Comparison of ENCODE assay signal across 19 cellular contexts in the genomic region with DNA sequence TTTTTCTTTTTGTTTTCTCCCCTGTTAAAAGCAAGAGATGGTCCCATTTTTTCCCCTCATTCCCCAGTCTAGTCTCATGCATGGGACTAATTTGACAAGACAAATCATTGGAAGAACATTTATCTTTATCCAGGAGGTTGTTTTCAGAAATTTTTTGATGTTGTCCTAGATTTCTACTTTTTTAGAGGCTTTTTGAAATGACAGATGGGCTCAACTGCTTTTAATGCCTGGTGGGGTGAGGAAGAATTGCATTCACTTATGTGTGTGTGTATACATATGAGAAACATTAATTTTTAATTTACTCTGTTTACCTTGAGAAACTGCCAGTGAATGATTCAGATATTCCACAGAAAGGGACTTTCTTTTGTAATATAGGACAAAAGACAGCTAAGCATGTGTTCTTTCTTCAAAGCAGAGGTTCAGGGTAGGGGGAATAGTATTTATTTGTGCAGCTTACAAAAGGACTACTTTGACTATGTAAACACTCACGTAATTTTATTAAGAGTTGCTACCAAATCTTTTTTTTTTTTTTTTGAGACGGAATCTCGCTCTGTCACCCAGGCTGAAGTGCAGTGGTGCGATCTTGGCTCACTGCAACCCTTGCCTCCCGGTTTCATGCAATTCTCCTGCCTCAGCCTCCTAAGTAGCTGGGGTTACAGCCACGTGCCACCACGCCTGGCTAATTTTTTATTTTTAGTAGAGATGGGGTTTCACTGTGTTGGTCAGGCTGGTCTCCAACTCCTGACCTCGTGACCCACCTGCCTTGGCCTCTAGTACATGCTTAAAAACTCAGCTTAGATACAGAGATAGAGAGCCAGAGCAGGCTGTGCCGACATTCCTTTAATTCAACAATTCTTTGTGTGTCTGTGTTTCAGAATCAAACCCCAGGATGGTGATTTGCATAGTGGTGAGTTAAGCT.
DNase-seq lines count a peak whose midpoint lies in the region; ATAC-seq and TF ChIP-seq lines count a peak whose summit lies in the region.
"Had no signal": no experiment of that assay in that cellular context is flagged by ENCODE, and none has a peak within 500 bp of the region (broad histone marks: within the 10 kb centered on the region; RNA-seq: fewer than 3 reads in every experiment).

No MANE protein-coding gene starts in this region.

- H3K4me3 Mint-ChIP-seq in glutamatergic neuron (ENCODE audit: unreplicated experiment) = no peak overlapping the region
- H3K4me3 Mint-ChIP-seq in activated CD4-positive, alpha-beta T cell treated with anti-CD3 and anti-CD28 coated beads for 36 hours = no peak overlapping the region
- H3K4me3 Mint-ChIP-seq: activated CD4-positive, alpha-beta memory T cell treated with anti-CD3 and anti-CD28 coated beads, Interleukin-2, amount 10 ng/mL, durations not matched to agents 7 days and 5 days; activated T-cell treated with anti-CD3 and anti-CD28 coated beads, Interleukin-2, amount 50 U/mL, for 24 hours; naive B cell; T-cell had no signal

- TF ChIP-seq CTCF in mammary epithelial cell (conservative IDR thresholded peaks at IDR 0.05 in 1 of 2, IDR thresholded peaks at IDR 0.05 in 1 of 2; ENCODE audit: extremely low read depth in 1 of 2, insufficient read depth in 1 of 2, low read depth in 1 of 2, low read length in 2 of 2) = peak in 1 of 2 donors; percentile 9
- TF ChIP-seq CTCF in glutamatergic neuron (IDR thresholded peaks at IDR 0.05; ENCODE audit: partially characterized antibody, unreplicated experiment) = peak; percentile 26

- H3K27me3 Mint-ChIP-seq in glutamatergic neuron (ENCODE audit: unreplicated experiment) = peaks cover 1% of the 10 kb centered on the region
- no peaks in the 10 kb centered on the region for H3K27me3 Mint-ChIP-seq in activated CD4-positive, alpha-beta T cell treated with anti-CD3 and anti-CD28 coated beads for 36 hours
- H3K27me3 Mint-ChIP-seq: activated CD4-positive, alpha-beta memory T cell treated with anti-CD3 and anti-CD28 coated beads, Interleukin-2, amount 10 ng/mL, durations not matched to agents 7 days and 5 days; activated T-cell treated with anti-CD3 and anti-CD28 coated beads, Interleukin-2, amount 50 U/mL, for 24 hours; naive B cell; T-cell had no signal

- intact Hi-C loops in mammary epithelial cell (cut with micrococcal nuclease) = loop anchor here (10.0 kb wide), 1 partner anchor 297 kb away; no protein-coding TSS in a partner anchor
- intact Hi-C loops in activated CD4-positive, alpha-beta T cell treated with anti-CD3 and anti-CD28 coated beads for 36 hours (cut with DNase I, micrococcal nuclease) = no loop called here

- H2AFZ ChIP-seq in mammary epithelial cell (ENCODE audit: low read depth, low read length) = no peak overlapping the region

- no peak overlapping the region for H3K27ac Mint-ChIP-seq in glutamatergic neuron (ENCODE audit: unreplicated experiment)
- H3K27ac Mint-ChIP-seq in activated CD4-positive, alpha-beta T cell treated with anti-CD3 and anti-CD28 coated beads for 36 hours = no peak overlapping the region
- H3K27ac Mint-ChIP-seq: activated CD4-positive, alpha-beta memory T cell treated with anti-CD3 and anti-CD28 coated beads, Interleukin-2, amount 10 ng/mL, durations not matched to agents 7 days and 5 days; activated naive CD4-positive, alpha-beta T cell treated with anti-CD3 and anti-CD28 coated beads, Interleukin-2, amount 50 U/mL, for 72 hours; activated T-cell treated with anti-CD3 and anti-CD28 coated beads, Interleukin-2, amount 50 U/mL, for 24 hours; naive B cell; T-cell had no signal

- in situ Hi-C loops in mammary epithelial cell (cut with MboI; ENCODE audit: low sequenced_read_pairs in 2 of 2) = no loop called here

- POLR2A ChIA-PET in activated CD4-positive, alpha-beta T cell treated with anti-CD3 and anti-CD28 coated beads for 36 hours (lab: Charles Lee) = no interaction called here

- CTCF ChIA-PET in mammary epithelial cell (lab: Charles Lee; ENCODE audit: low non-redundant PET) = no interaction called here
- CTCF ChIA-PET in activated CD4-positive, alpha-beta T cell treated with anti-CD3 and anti-CD28 coated beads for 36 hours (lab: Charles Lee) = no interaction called here

- H3K4me1 Mint-ChIP-seq in glutamatergic neuron (ENCODE audit: low read depth, unreplicated experiment) = peaks cover 3% of the 10 kb centered on the region
- H3K4me1 Mint-ChIP-seq in activated CD4-positive, alpha-beta T cell treated with anti-CD3 and anti-CD28 coated beads for 36 hours = no peaks in the 10 kb centered on the region
- H3K4me1 Mint-ChIP-seq: activated CD4-positive, alpha-beta memory T cell treated with anti-CD3 and anti-CD28 coated beads, Interleukin-2, amount 10 ng/mL, durations not matched to agents 7 days and 5 days; naive B cell; T-cell had no signal

- H3K9ac ChIP-seq in mammary epithelial cell (ENCODE audit: insufficient read depth, low read length) = no peak overlapping the region
- H3K9ac ChIP-seq: KMS-11 had no signal

- ATAC-seq in activated CD4-positive, alpha-beta T cell treated with anti-CD3 and anti-CD28 coated beads for 36 hours = no peak
- ATAC-seq in GM19395 (IDR thresholded peaks at IDR 0.05; ENCODE audit: unreplicated experiment) = no peak
- ATAC-seq: activated naive CD4-positive, alpha-beta T cell treated with anti-CD3 and anti-CD28 coated beads, Interleukin-2, amount 50 U/mL, for 72 hours; T-cell; upper lobe of right lung had no signal

- peaks cover 16% of the 10 kb centered on the region for H3K4me1 ChIP-seq in mammary epithelial cell (ENCODE audit: insufficient read depth, low read length)
- H3K4me1 ChIP-seq: BE2C, upper lobe of right lung had no signal

- H3K27ac ChIP-seq in mammary epithelial cell (ENCODE audit: insufficient read depth, low read depth, low read length) = no peak overlapping the region
- H3K27ac ChIP-seq: KMS-11, upper lobe of right lung, VCaP had no signal

- no peaks in the 10 kb centered on the region for H3K9me3 ChIP-seq in mammary epithelial cell (replicated peaks; ENCODE audit: insufficient read depth, low read length)
- H3K9me3 ChIP-seq: BE2C, upper lobe of right lung had no signal

- dilution Hi-C loops in mammary epithelial cell (cut with HindIII; ENCODE audit: low sequenced_read_pairs) = no loop called here

- H3K9me3 Mint-ChIP-seq in glutamatergic neuron (ENCODE audit: unreplicated experiment) = no peaks in the 10 kb centered on the region
- H3K9me3 Mint-ChIP-seq in activated CD4-positive, alpha-beta T cell treated with anti-CD3 and anti-CD28 coated beads for 36 hours (ENCODE audit: low read depth) = no peaks in the 10 kb centered on the region
- H3K9me3 Mint-ChIP-seq: activated CD4-positive, alpha-beta memory T cell treated with anti-CD3 and anti-CD28 coated beads, Interleukin-2, amount 10 ng/mL, durations not matched to agents 7 days and 5 days; T-cell had no signal

- H3K4me2 ChIP-seq in mammary epithelial cell (ENCODE audit: insufficient read depth, low read depth, low read length) = no peak overlapping the region
- H3K4me2 ChIP-seq: KMS-11 had no signal

- no peaks in the 10 kb centered on the region for H3K27me3 ChIP-seq in mammary epithelial cell (ENCODE audit: insufficient read depth, low read length)
- H3K27me3 ChIP-seq: BE2C, upper lobe of right lung had no signal

- no peaks in the 10 kb centered on the region for H3K36me3 Mint-ChIP-seq in glutamatergic neuron (ENCODE audit: unreplicated experiment)
- H3K36me3 Mint-ChIP-seq in activated CD4-positive, alpha-beta T cell treated with anti-CD3 and anti-CD28 coated beads for 36 hours (ENCODE audit: low read depth) = no peaks in the 10 kb centered on the region
- H3K36me3 Mint-ChIP-seq: activated naive CD4-positive, alpha-beta T cell treated with anti-CD3 and anti-CD28 coated beads, Interleukin-2, amount 50 U/mL, for 72 hours; naive B cell; T-cell had no signal

- 83% methylated on average over 9 of the region's 9 CpGs for WGBS in mammary epithelial cell (ENCODE audit: low coverage, missing lambda C conversion rate)

- H3K79me2 ChIP-seq in mammary epithelial cell (ENCODE audit: insufficient read depth, low read length) = no peaks in the 10 kb centered on the region

- BruUV-seq in mammary epithelial cell (replicated peaks; lab: Mats Ljungman, UMichigan) = no TSS peak

- H3K4me3 ChIP-seq in mammary epithelial cell (replicated peaks in 1 of 3; ENCODE audit: insufficient read depth in 1 of 3, low read depth in 2 of 3, low read length in 3 of 3) = no peak overlapping the region
- H3K4me3 ChIP-seq: upper lobe of right lung had no signal

- no peaks in the 10 kb centered on the region for H4K20me1 ChIP-seq in mammary epithelial cell (ENCODE audit: insufficient read depth, low read length)

- H3K36me3 ChIP-seq in mammary epithelial cell (ENCODE audit: insufficient read depth, low read length) = no peaks in the 10 kb centered on the region
- H3K36me3 ChIP-seq: BE2C, upper lobe of right lung had no signal

- DNase-seq in NCI-H1048 (lab: John Stamatoyannopoulos, UW) (peak; percentile 40), mammary epithelial cell (peak; percentile 15), glutamatergic neuron (no peak), smooth muscle cell of the brain vasculature (ENCODE audit: low read depth, low spot score) (peak; percentile 69), EL (no peak)
- no peak for DNase-seq in activated CD4-positive, alpha-beta T cell treated with anti-CD3 and anti-CD28 coated beads for 36 hours
- no peak for DNase-seq in activated naive CD4-positive, alpha-beta T cell treated with Interleukin-2 at 50 U/mL for 16 hours
- DNase-seq: activated CD4-positive, alpha-beta memory T cell treated with anti-CD3 and anti-CD28 coated beads, Interleukin-2, amount 10 ng/mL, durations not matched to agents 7 days and 5 days; activated T-cell treated with anti-CD3 and anti-CD28 coated beads, Interleukin-2, amount 50 U/mL, for 24 hours; BE2C; DMS 273 treated with DMSO at 0.1 percent for 48 hours; naive B cell; stimulated activated naive CD4-positive, alpha-beta T cell treated with Interleukin-2 at 50 U/mL for 16 hours; T-cell; upper lobe of right lung had no signal

Comparison
In these comparisons a context has a peak if more than half of its experiments do, and no peak if none do; other contexts are left out.
1. DNase-seq: peak in NCI-H1048 (single experiment), mammary epithelial cell (single experiment) and smooth muscle cell of the brain vasculature (single experiment); none in glutamatergic neuron (single experiment), activated CD4-positive, alpha-beta T cell treated with anti-CD3 and anti-CD28 coated beads for 36 hours (single experiment), activated naive CD4-positive, alpha-beta T cell treated with Interleukin-2 at 50 U/mL for 16 hours (single experiment) and EL (single experiment).